In genomic region chr20:2655331-2656116, GRCh38 we compare ENCODE assay signal across 1 cellular context.
TF ChIP-seq lines count a peak whose summit lies in the region.

No MANE protein-coding gene starts in this region.

TF ChIP-seq in HepG2, 621 proteins besides CTCF, POLR2A, EP300 and RAD21 (continued from another document and continues in another):
- TF ChIP-seq ZNF737 (CRISPR knock-in tag; IDR thresholded peaks at IDR 0.05; ENCODE audit: borderline replicate concordance) (peak; percentile 15; the same call in 1 of the 2 replicates), TAF1 (CRISPR knock-in tag; IDR thresholded peaks at IDR 0.05) (no peak; the same call in 1 of the 2 replicates), RBFOX2 (IDR thresholded peaks at IDR 0.05; ENCODE audit: low read depth, low read length) (peak; percentile 71), ZNF275 (CRISPR knock-in tag; IDR thresholded peaks at IDR 0.05; ENCODE audit: borderline replicate concordance) (no peak), ATRX (CRISPR knock-in tag; IDR thresholded peaks at IDR 0.05; ENCODE audit: borderline replicate concordance) (no peak), ZSCAN25 (CRISPR knock-in tag; IDR thresholded peaks at IDR 0.05) (no peak), MLX (CRISPR knock-in tag; IDR thresholded peaks at IDR 0.05) (no peak), AGO2 (optimal IDR thresholded peaks at IDR 0.05; ENCODE audit: low read depth, low read length) (peak; percentile 92), SRF (IDR thresholded peaks at IDR 0.05; ENCODE audit: low read depth, low read length) (no peak), DMTF1 (CRISPR knock-in tag; IDR thresholded peaks at IDR 0.05) (no peak), POLR2G (IDR thresholded peaks at IDR 0.05; ENCODE audit: low read depth, low read length) (peak; percentile 27), ZNF512 (CRISPR knock-in tag; IDR thresholded peaks at IDR 0.05) (no peak), SRSF4 (IDR thresholded peaks at IDR 0.05; ENCODE audit: low read depth, low read length, poor library complexity, severe bottlenecking) (no peak), ATF7-NPFF (CRISPR knock-in tag; IDR thresholded peaks at IDR 0.05; ENCODE audit: low read depth) (0 out of 2 replicates have a peak, but pooled peaks have one; percentile 36), ATF4 (CRISPR knock-in tag; IDR thresholded peaks at IDR 0.05) (0 out of 4 replicates have a peak, but pooled peaks of 1 of the 2 experiments have one; percentile 22), FOXO4 (CRISPR knock-in tag; conservative IDR thresholded peaks at IDR 0.05) (no peak), SOX6 (IDR thresholded peaks at IDR 0.05) (no peak), SOX6 (CRISPR knock-in tag; IDR thresholded peaks at IDR 0.05) (no peak), TCF7 (IDR thresholded peaks at IDR 0.05; ENCODE audit: low read depth) (no peak), ZBTB46 (CRISPR knock-in tag; IDR thresholded peaks at IDR 0.05; ENCODE audit: borderline replicate concordance) (no peak), FOXJ3 (CRISPR knock-in tag; IDR thresholded peaks at IDR 0.05; ENCODE audit: borderline replicate concordance) (no peak), ZNF891 (CRISPR knock-in tag; IDR thresholded peaks at IDR 0.05) (no peak), ZNF652 (CRISPR knock-in tag; IDR thresholded peaks at IDR 0.05; ENCODE audit: borderline replicate concordance, low read depth) (no peak), TFAP4 (IDR thresholded peaks at IDR 0.05; ENCODE audit: borderline replicate concordance, low read depth) (no peak), HNF4G (IDR thresholded peaks at IDR 0.05; ENCODE audit: borderline replicate concordance, low read depth, low read length) (no peak), HNF4G (CRISPR knock-in tag; IDR thresholded peaks at IDR 0.05; ENCODE audit: borderline replicate concordance, low read depth) (no peak), ZNF547 (CRISPR knock-in tag; IDR thresholded peaks at IDR 0.05) (no peak), AHR (CRISPR knock-in tag; IDR thresholded peaks at IDR 0.05) (no peak), ZBTB3 (CRISPR knock-in tag; IDR thresholded peaks at IDR 0.05; ENCODE audit: borderline replicate concordance, low read depth) (no peak), GATAD2A (CRISPR knock-in tag; IDR thresholded peaks at IDR 0.05) (no peak), NFYB (CRISPR knock-in tag; IDR thresholded peaks at IDR 0.05) (no peak), TOPORS (CRISPR knock-in tag; IDR thresholded peaks at IDR 0.05) (0 out of 2 replicates have a peak, but pooled peaks have one; percentile 42), MLLT10 (CRISPR knock-in tag; IDR thresholded peaks at IDR 0.05) (no peak), HOXA3 (CRISPR knock-in tag; IDR thresholded peaks at IDR 0.05) (no peak), PTBP1 (IDR thresholded peaks at IDR 0.05; ENCODE audit: low read depth, low read length, poor library complexity, severe bottlenecking) (peak; percentile 39), EHMT2 (IDR thresholded peaks at IDR 0.05; ENCODE audit: borderline replicate concordance, low read depth, low read length) (no peak), ARID2 (CRISPR knock-in tag; IDR thresholded peaks at IDR 0.05; ENCODE audit: borderline replicate concordance) (no peak), ZNF446 (CRISPR knock-in tag; IDR thresholded peaks at IDR 0.05) (0 out of 2 replicates have a peak, but pooled peaks have one; percentile 55), BHLHE40 (IDR thresholded peaks at IDR 0.05; ENCODE audit: low read length) (no peak), BORCS8-MEF2B (CRISPR knock-in tag; IDR thresholded peaks at IDR 0.05) (peak; percentile 10; the same call in 1 of the 2 replicates), RXRB (CRISPR knock-in tag; IDR thresholded peaks at IDR 0.05; ENCODE audit: borderline replicate concordance) (no peak)
- TF ChIP-seq, protein P1, sequence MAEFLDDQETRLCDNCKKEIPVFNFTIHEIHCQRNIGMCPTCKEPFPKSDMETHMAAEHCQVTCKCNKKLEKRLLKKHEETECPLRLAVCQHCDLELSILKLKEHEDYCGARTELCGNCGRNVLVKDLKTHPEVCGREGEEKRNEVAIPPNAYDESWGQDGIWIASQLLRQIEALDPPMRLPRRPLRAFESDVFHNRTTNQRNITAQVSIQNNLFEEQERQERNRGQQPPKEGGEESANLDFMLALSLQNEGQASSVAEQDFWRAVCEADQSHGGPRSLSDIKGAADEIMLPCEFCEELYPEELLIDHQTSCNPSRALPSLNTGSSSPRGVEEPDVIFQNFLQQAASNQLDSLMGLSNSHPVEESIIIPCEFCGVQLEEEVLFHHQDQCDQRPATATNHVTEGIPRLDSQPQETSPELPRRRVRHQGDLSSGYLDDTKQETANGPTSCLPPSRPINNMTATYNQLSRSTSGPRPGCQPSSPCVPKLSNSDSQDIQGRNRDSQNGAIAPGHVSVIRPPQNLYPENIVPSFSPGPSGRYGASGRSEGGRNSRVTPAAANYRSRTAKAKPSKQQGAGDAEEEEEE (CRISPR knock-in tag; IDR thresholded peaks at IDR 0.05; ENCODE audit: borderline replicate concordance) = no peak
- TF ChIP-seq, protein P2, sequence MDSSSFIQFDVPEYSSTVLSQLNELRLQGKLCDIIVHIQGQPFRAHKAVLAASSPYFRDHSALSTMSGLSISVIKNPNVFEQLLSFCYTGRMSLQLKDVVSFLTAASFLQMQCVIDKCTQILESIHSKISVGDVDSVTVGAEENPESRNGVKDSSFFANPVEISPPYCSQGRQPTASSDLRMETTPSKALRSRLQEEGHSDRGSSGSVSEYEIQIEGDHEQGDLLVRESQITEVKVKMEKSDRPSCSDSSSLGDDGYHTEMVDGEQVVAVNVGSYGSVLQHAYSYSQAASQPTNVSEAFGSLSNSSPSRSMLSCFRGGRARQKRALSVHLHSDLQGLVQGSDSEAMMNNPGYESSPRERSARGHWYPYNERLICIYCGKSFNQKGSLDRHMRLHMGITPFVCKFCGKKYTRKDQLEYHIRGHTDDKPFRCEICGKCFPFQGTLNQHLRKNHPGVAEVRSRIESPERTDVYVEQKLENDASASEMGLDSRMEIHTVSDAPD (CRISPR knock-in tag; IDR thresholded peaks at IDR 0.05) = 0 out of 2 replicates have a peak, but pooled peaks have one; percentile 47
- TF ChIP-seq, protein P3, sequence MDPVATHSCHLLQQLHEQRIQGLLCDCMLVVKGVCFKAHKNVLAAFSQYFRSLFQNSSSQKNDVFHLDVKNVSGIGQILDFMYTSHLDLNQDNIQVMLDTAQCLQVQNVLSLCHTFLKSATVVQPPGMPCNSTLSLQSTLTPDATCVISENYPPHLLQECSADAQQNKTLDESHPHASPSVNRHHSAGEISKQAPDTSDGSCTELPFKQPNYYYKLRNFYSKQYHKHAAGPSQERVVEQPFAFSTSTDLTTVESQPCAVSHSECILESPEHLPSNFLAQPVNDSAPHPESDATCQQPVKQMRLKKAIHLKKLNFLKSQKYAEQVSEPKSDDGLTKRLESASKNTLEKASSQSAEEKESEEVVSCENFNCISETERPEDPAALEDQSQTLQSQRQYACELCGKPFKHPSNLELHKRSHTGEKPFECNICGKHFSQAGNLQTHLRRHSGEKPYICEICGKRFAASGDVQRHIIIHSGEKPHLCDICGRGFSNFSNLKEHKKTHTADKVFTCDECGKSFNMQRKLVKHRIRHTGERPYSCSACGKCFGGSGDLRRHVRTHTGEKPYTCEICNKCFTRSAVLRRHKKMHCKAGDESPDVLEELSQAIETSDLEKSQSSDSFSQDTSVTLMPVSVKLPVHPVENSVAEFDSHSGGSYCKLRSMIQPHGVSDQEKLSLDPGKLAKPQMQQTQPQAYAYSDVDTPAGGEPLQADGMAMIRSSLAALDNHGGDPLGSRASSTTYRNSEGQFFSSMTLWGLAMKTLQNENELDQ (CRISPR knock-in tag; IDR thresholded peaks at IDR 0.05; ENCODE audit: borderline replicate concordance) = no peak
- TF ChIP-seq, protein P4, sequence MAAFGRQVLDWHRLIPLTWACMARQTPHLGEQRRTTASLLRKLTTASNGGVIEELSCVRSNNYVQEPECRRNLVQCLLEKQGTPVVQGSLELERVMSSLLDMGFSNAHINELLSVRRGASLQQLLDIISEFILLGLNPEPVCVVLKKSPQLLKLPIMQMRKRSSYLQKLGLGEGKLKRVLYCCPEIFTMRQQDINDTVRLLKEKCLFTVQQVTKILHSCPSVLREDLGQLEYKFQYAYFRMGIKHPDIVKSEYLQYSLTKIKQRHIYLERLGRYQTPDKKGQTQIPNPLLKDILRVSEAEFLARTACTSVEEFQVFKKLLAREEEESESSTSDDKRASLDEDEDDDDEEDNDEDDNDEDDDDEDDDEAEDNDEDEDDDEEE (CRISPR knock-in tag; IDR thresholded peaks at IDR 0.05) = no peak
- TF ChIP-seq, protein P5, sequence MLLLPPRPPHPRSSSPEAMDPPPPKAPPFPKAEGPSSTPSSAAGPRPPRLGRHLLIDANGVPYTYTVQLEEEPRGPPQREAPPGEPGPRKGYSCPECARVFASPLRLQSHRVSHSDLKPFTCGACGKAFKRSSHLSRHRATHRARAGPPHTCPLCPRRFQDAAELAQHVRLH (CRISPR knock-in tag; IDR thresholded peaks at IDR 0.05; ENCODE audit: borderline replicate concordance, low read depth) = no peak
